24 cellular contexts compared by ENCODE assay signal in genomic region chr4:176788971-176789370, GRCh38. TPM values are rescaled to one million over a fixed set of nuclear protein-coding genes. Genes with fewer than 3 reads are reported as not detected.
DNase-seq lines count a peak whose midpoint lies in the region; ATAC-seq and TF ChIP-seq lines count a peak whose summit lies in the region.
"Had no signal": no experiment of that assay in that cellular context is flagged by ENCODE, and none has a peak within 500 bp of the region (broad histone marks: within the 10 kb centered on the region; RNA-seq: fewer than 3 reads in every experiment).

No MANE protein-coding gene starts in this region.

- H3K27ac ChIP-seq in psoas muscle = peak overlapping the region; percentile 63
- no peak overlapping the region for H3K27ac ChIP-seq in neural progenitor cell
- H3K27ac ChIP-seq: coronary artery, right lobe of liver had no signal

- no peaks in the 10 kb centered on the region for H3K36me3 Mint-ChIP-seq in neural progenitor cell
- H3K36me3 Mint-ChIP-seq in activated CD4-positive, alpha-beta memory T cell treated with anti-CD3 and anti-CD28 coated beads, Interleukin-2, amount 10 ng/mL, durations not matched to agents 7 days and 5 days (ENCODE audit: low read depth) = no peaks in the 10 kb centered on the region
- H3K36me3 Mint-ChIP-seq: activated naive CD8-positive, alpha-beta T cell treated with anti-CD3 and anti-CD28 coated beads, Interleukin-2, amount 10 ng/mL, durations not matched to agents 7 days and 5 days; stimulated activated effector memory CD8-positive, alpha-beta T cell treated with anti-CD3 and anti-CD28 coated beads, Interleukin-12 subunit alpha, Interleukin-12 subunit beta, amount 100 ng/mL, for 72 hours had no signal

- H3K9ac ChIP-seq in endocrine pancreas (ENCODE audit: control insufficient read depth, insufficient read depth, low read length) (peak overlapping the region; percentile 36), neural progenitor cell (no peak overlapping the region)

- no peaks in the 10 kb centered on the region for H3K9me3 Mint-ChIP-seq in neural progenitor cell
- no peaks in the 10 kb centered on the region for H3K9me3 Mint-ChIP-seq in activated CD4-positive, alpha-beta memory T cell treated with anti-CD3 and anti-CD28 coated beads, Interleukin-2, amount 10 ng/mL, durations not matched to agents 7 days and 5 days
- H3K9me3 Mint-ChIP-seq: activated CD4-positive, alpha-beta T cell treated with anti-CD3 and anti-CD28 coated beads, Interleukin-2, amount 10 ng/mL, durations not matched to agents 7 days and 5 days; activated naive CD8-positive, alpha-beta T cell treated with anti-CD3 and anti-CD28 coated beads, Interleukin-2, amount 10 ng/mL, durations not matched to agents 7 days and 5 days; activated T-helper 17 cell treated with anti-CD3 and anti-CD28 coated beads, Interleukin-2, amount 50 U/mL, for 72 hours had no signal

- peak overlapping the region; percentile 17 for H3K4me3 ChIP-seq in AG09309 (ENCODE audit: control insufficient read depth, low read depth, low read length)
- peak overlapping the region; percentile 59 for H3K4me3 ChIP-seq in endocrine pancreas (ENCODE audit: control insufficient read depth, insufficient read depth, low read length)
- H3K4me3 ChIP-seq in psoas muscle = peak overlapping the region; percentile 82
- H3K4me3 ChIP-seq in neural progenitor cell = no peak overlapping the region
- H3K4me3 ChIP-seq: coronary artery, lung, right lobe of liver had no signal

- no peak for ATAC-seq in psoas muscle
- ATAC-seq: activated T-helper 17 cell treated with anti-CD3 and anti-CD28 coated beads, Interleukin-2, amount 50 U/mL, for 72 hours; foreskin keratinocyte; right lobe of liver; stimulated activated effector memory CD8-positive, alpha-beta T cell treated with anti-CD3 and anti-CD28 coated beads, Interleukin-12 subunit alpha, Interleukin-12 subunit beta, amount 100 ng/mL, for 72 hours had no signal

- no peak overlapping the region for H3K27ac Mint-ChIP-seq in neural progenitor cell
- no peak overlapping the region for H3K27ac Mint-ChIP-seq in activated CD4-positive, alpha-beta memory T cell treated with anti-CD3 and anti-CD28 coated beads, Interleukin-2, amount 10 ng/mL, durations not matched to agents 7 days and 5 days
- H3K27ac Mint-ChIP-seq: activated CD4-positive, alpha-beta T cell treated with anti-CD3 and anti-CD28 coated beads, Interleukin-2, amount 10 ng/mL, durations not matched to agents 7 days and 5 days; activated naive CD8-positive, alpha-beta T cell treated with anti-CD3 and anti-CD28 coated beads, Interleukin-2, amount 10 ng/mL, durations not matched to agents 7 days and 5 days; activated T-helper 17 cell treated with anti-CD3 and anti-CD28 coated beads, Interleukin-2, amount 50 U/mL, for 72 hours; stimulated activated effector memory CD8-positive, alpha-beta T cell treated with anti-CD3 and anti-CD28 coated beads, Interleukin-12 subunit alpha, Interleukin-12 subunit beta, amount 100 ng/mL, for 72 hours had no signal

- peaks cover 11% of the 10 kb centered on the region for H3K27me3 Mint-ChIP-seq in neural progenitor cell (ENCODE audit: insufficient read depth, low read depth)
- H3K27me3 Mint-ChIP-seq in activated CD4-positive, alpha-beta memory T cell treated with anti-CD3 and anti-CD28 coated beads, Interleukin-2, amount 10 ng/mL, durations not matched to agents 7 days and 5 days = peaks cover 26% of the 10 kb centered on the region

- no peak overlapping the region for H3K4me2 ChIP-seq in neural progenitor cell

- H3K4me3 Mint-ChIP-seq in neural progenitor cell = no peak overlapping the region
- no peak overlapping the region for H3K4me3 Mint-ChIP-seq in activated CD4-positive, alpha-beta memory T cell treated with anti-CD3 and anti-CD28 coated beads, Interleukin-2, amount 10 ng/mL, durations not matched to agents 7 days and 5 days
- H3K4me3 Mint-ChIP-seq: activated CD4-positive, alpha-beta T cell treated with anti-CD3 and anti-CD28 coated beads, Interleukin-2, amount 10 ng/mL, durations not matched to agents 7 days and 5 days; activated naive CD8-positive, alpha-beta T cell treated with anti-CD3 and anti-CD28 coated beads, Interleukin-2, amount 10 ng/mL, durations not matched to agents 7 days and 5 days; activated T-helper 17 cell treated with anti-CD3 and anti-CD28 coated beads, Interleukin-2, amount 50 U/mL, for 72 hours; stimulated activated effector memory CD8-positive, alpha-beta T cell treated with anti-CD3 and anti-CD28 coated beads, Interleukin-12 subunit alpha, Interleukin-12 subunit beta, amount 100 ng/mL, for 72 hours had no signal

- H3K4me1 ChIP-seq in endocrine pancreas (ENCODE audit: control insufficient read depth, insufficient read depth, low read length) (peaks cover 25% of the 10 kb centered on the region), psoas muscle (peaks cover 8% of the 10 kb centered on the region), neural progenitor cell (peaks cover 7% of the 10 kb centered on the region)

- no peaks in the 10 kb centered on the region for H4K20me1 ChIP-seq in neural progenitor cell (ENCODE audit: low read depth)

- DNase-seq in AG09309 (ENCODE audit: low read depth) (no peak), LHCN-M2 (ENCODE audit: low read depth) (peak; percentile 38), psoas muscle (no peak), neural progenitor cell (ENCODE audit: low spot score) (no peak), DMS 273 treated with DMSO at 0.1 percent for 48 hours (lab: John Stamatoyannopoulos, UW) (no peak)
- no peak for DNase-seq in activated CD4-positive, alpha-beta memory T cell treated with anti-CD3 and anti-CD28 coated beads, Interleukin-2, amount 10 ng/mL, durations not matched to agents 7 days and 5 days
- DNase-seq in activated CD4-positive, alpha-beta T cell treated with anti-CD3 and anti-CD28 coated beads for 48 hours = no peak
- DNase-seq: activated CD4-positive, alpha-beta T cell treated with anti-CD3 and anti-CD28 coated beads, Interleukin-2, amount 10 ng/mL, durations not matched to agents 7 days and 5 days; activated naive CD8-positive, alpha-beta T cell treated with anti-CD3 and anti-CD28 coated beads, Interleukin-2, amount 10 ng/mL, durations not matched to agents 7 days and 5 days; AML-193; DMS79; foreskin keratinocyte; HCEC 1CT; islet precursor cell; NCI-H2171 treated with DMSO at 0.1 percent for 48 hours; NCI-H526 treated with DMSO at 0.1 percent for 48 hours; right lobe of liver; SHP77; T-helper 1 cell had no signal

- 68 to 89% (median 73%) methylated on average over 6 of the region's 6 CpGs for WGBS in psoas muscle, 3 donors

- intact Hi-C loops in psoas muscle (cut with DNase I) = no loop called here

- POLR2A ChIA-PET in activated CD4-positive, alpha-beta memory T cell treated with anti-CD3 and anti-CD28 coated beads, Interleukin-2, amount 10 ng/mL, durations not matched to agents 7 days and 5 days (lab: Charles Lee) = no interaction called here

- H3K36me3 ChIP-seq in endocrine pancreas (ENCODE audit: control insufficient read depth, insufficient read depth, low read length) = no peaks in the 10 kb centered on the region
- H3K36me3 ChIP-seq in psoas muscle (ENCODE audit: insufficient read depth in 1 of 2, low read depth in 1 of 2) = no peaks in the 10 kb centered on the region
- no peaks in the 10 kb centered on the region for H3K36me3 ChIP-seq in neural progenitor cell
- H3K36me3 ChIP-seq: right lobe of liver had no signal

- TF ChIP-seq CTCF in AG09309 (IDR thresholded peaks at IDR 0.05; ENCODE audit: control insufficient read depth, insufficient read depth, low read depth, low read length, missing control alignments) (no peak), psoas muscle (IDR thresholded peaks at IDR 0.05) (no peak), neural progenitor cell (IDR thresholded peaks at IDR 0.05) (no peak)

- H3K27me3 ChIP-seq in endocrine pancreas (ENCODE audit: control insufficient read depth, insufficient read depth, low read length) = no peaks in the 10 kb centered on the region
- peaks cover 0 to 2% (median 0%) of the 10 kb centered on the region in 3 donors for H3K27me3 ChIP-seq in psoas muscle (ENCODE audit: insufficient read depth in 3 of 3, low read length in 2 of 3)
- H3K27me3 ChIP-seq in neural progenitor cell = peaks cover 38% of the 10 kb centered on the region
- H3K27me3 ChIP-seq: foreskin keratinocyte had no signal

- H3K4me1 Mint-ChIP-seq in neural progenitor cell = peaks cover 38% of the 10 kb centered on the region
- H3K4me1 Mint-ChIP-seq in activated CD4-positive, alpha-beta memory T cell treated with anti-CD3 and anti-CD28 coated beads, Interleukin-2, amount 10 ng/mL, durations not matched to agents 7 days and 5 days = peaks cover 6% of the 10 kb centered on the region
- H3K4me1 Mint-ChIP-seq: activated T-helper 17 cell treated with anti-CD3 and anti-CD28 coated beads, Interleukin-2, amount 50 U/mL, for 72 hours; stimulated activated effector memory CD8-positive, alpha-beta T cell treated with anti-CD3 and anti-CD28 coated beads, Interleukin-12 subunit alpha, Interleukin-12 subunit beta, amount 100 ng/mL, for 72 hours had no signal

- H3K79me2 ChIP-seq in neural progenitor cell (ENCODE audit: low read depth) = no peaks in the 10 kb centered on the region

- CTCF ChIA-PET in activated CD4-positive, alpha-beta memory T cell treated with anti-CD3 and anti-CD28 coated beads, Interleukin-2, amount 10 ng/mL, durations not matched to agents 7 days and 5 days (lab: Charles Lee) = interaction anchor here (1.6 kb wide), 1 partner anchor 258 kb away, joined by 4 read pairs; no protein-coding TSS in a partner anchor

- no peak overlapping the region for H2AFZ ChIP-seq in neural progenitor cell (replicated peaks)

- H3K9me3 ChIP-seq in endocrine pancreas (ENCODE audit: control insufficient read depth, low read length) = no peaks in the 10 kb centered on the region
- H3K9me3 ChIP-seq in psoas muscle = no peaks in the 10 kb centered on the region
- H3K9me3 ChIP-seq in neural progenitor cell (ENCODE audit: low read depth) = no peaks in the 10 kb centered on the region
- H3K9me3 ChIP-seq: right lobe of liver had no signal

- peaks cover 12% of the 10 kb centered on the region for H3F3A ChIP-seq in neural progenitor cell (ENCODE audit: low read depth)

RNA-seq across cellular contexts. Expression of gene VEGFC, which starts 3.8 kb away (rescaled TPM):
- 29.9 and 39.5 TPM in 2 replicates for total RNA-seq in LHCN-M2 (2014; rRNA removed)
- polyA plus RNA-seq in LHCN-M2 (2012) = 55.8 TPM
- 1 to 10 TPM; 3.0 to 7.0 (median 3.8) TPM for total RNA-seq in psoas muscle
- 1 to 10 TPM; 1.8 to 2.9 (median 2.1) TPM for polyA plus RNA-seq in psoas muscle
- total RNA-seq in neural progenitor cell (ENCODE audit: low replicate concordance) = 1.3 and 1.6 TPM in 2 replicates
- not detected for total RNA-seq in activated CD4-positive, alpha-beta memory T cell treated with anti-CD3 and anti-CD28 coated beads, Interleukin-2, amount 10 ng/mL, durations not matched to agents 7 days and 5 days
- total RNA-seq: activated CD4-positive, alpha-beta T cell treated with anti-CD3 and anti-CD28 coated beads, Interleukin-2, amount 10 ng/mL, durations not matched to agents 7 days and 5 days; activated naive CD8-positive, alpha-beta T cell treated with anti-CD3 and anti-CD28 coated beads, Interleukin-2, amount 10 ng/mL, durations not matched to agents 7 days and 5 days; activated T-helper 17 cell treated with anti-CD3 and anti-CD28 coated beads, Interleukin-2, amount 50 U/mL, for 72 hours had no signal
